Comparison of ENCODE assay signal across 8 cellular contexts in genomic region chr19:38228491-38229439, GRCh38. TPM values are rescaled to one million over a fixed set of nuclear protein-coding genes. Genes with fewer than 3 reads are reported as not detected.
DNase-seq lines count a peak whose midpoint lies in the region; ATAC-seq lines count a peak whose summit lies in the region.

No MANE protein-coding gene starts in this region.

- H3K4me3 Mint-ChIP-seq in naive thymus-derived CD8-positive, alpha-beta T cell = peak overlapping the region in 6 of 10 donors; percentile 13 to 72 (median 59)

- H3K27ac Mint-ChIP-seq in naive thymus-derived CD8-positive, alpha-beta T cell = no peak overlapping the region

- H3K4me1 Mint-ChIP-seq in naive thymus-derived CD8-positive, alpha-beta T cell = peaks cover 14 to 25% (median 22%) of the 10 kb centered on the region in 4 donors

- H3K9me3 Mint-ChIP-seq in naive thymus-derived CD8-positive, alpha-beta T cell = peaks cover 0 to 2% (median 0%) of the 10 kb centered on the region in 9 donors

- DNase-seq in ELF-1 (ENCODE audit: low read depth, low spot score) (peak; percentile 47), NCI-H1105 (lab: John Stamatoyannopoulos, UW) (peak; percentile 41), astrocyte of the hippocampus (ENCODE audit: low read depth, low spot score) (peak; percentile 41), NCI-H2029 (lab: John Stamatoyannopoulos, UW) (no peak)
- no peak for DNase-seq in naive thymus-derived CD8-positive, alpha-beta T cell

- H3K36me3 Mint-ChIP-seq in naive thymus-derived CD8-positive, alpha-beta T cell = peaks cover 0 to 4% (median 0%) of the 10 kb centered on the region in 3 donors

- peaks cover 36 to 82% (median 46%) of the 10 kb centered on the region in 5 donors for H3K27me3 Mint-ChIP-seq in naive thymus-derived CD8-positive, alpha-beta T cell

- no peak for ATAC-seq in naive thymus-derived CD8-positive, alpha-beta T cell
- ATAC-seq in HG03159 (IDR thresholded peaks at IDR 0.05; ENCODE audit: unreplicated experiment) = no peak
- no peak for ATAC-seq in GM21723 (IDR thresholded peaks at IDR 0.05; ENCODE audit: unreplicated experiment)
- no peak for ATAC-seq in GM21526 (IDR thresholded peaks at IDR 0.05; ENCODE audit: low FRiP score, unreplicated experiment)

- POLR2A ChIA-PET in naive thymus-derived CD8-positive, alpha-beta T cell (lab: Charles Lee) = no interaction called here

RNA-seq across cellular contexts. Expression of gene DPF1, which starts 4.7 kb away (rescaled TPM):
- not detected for total RNA-seq in naive thymus-derived CD8-positive, alpha-beta T cell
- polyA plus RNA-seq in naive thymus-derived CD8-positive, alpha-beta T cell = not detected

RNA-seq across cellular contexts. Expression of gene PPP1R14A, which starts 27.4 kb away (rescaled TPM):
- total RNA-seq in naive thymus-derived CD8-positive, alpha-beta T cell = 1 to 10 TPM in 1 of 2 experiments, under 1 TPM in 1; 0.94 to 1.2 TPM
- not detected for polyA plus RNA-seq in naive thymus-derived CD8-positive, alpha-beta T cell

RNA-seq across cellular contexts. Expression of gene SPINT2, which starts 35.6 kb away (rescaled TPM):
- total RNA-seq in naive thymus-derived CD8-positive, alpha-beta T cell = 10 to 100 TPM; 49.6 to 50.5 TPM
- polyA plus RNA-seq in naive thymus-derived CD8-positive, alpha-beta T cell = 100 to 1,000 TPM; 139 to 162 (median 158) TPM

Comparison
In these comparisons a context has a peak if more than half of its experiments do, and no peak if none do; other contexts are left out.
1. DNase-seq: peak in ELF-1 (single experiment), NCI-H1105 (single experiment) and astrocyte of the hippocampus (single experiment); none in naive thymus-derived CD8-positive, alpha-beta T cell (0 of 10) and NCI-H2029 (single experiment).